In genomic region chr1:98898901-98899300, GRCh38 we compare ENCODE assay signal across 14 cellular contexts.
"Had no signal": no experiment of that assay in that cellular context is flagged by ENCODE, and none has a peak within 500 bp of the region (broad histone marks: within the 10 kb centered on the region; RNA-seq: fewer than 3 reads in every experiment).

No MANE protein-coding gene starts in this region.

- H3K9me3 ChIP-seq: heart left ventricle, stomach, tibial artery had no signal

- H3K27ac ChIP-seq: heart left ventricle, stomach, tibial artery had no signal

- H3K36me3 ChIP-seq: heart left ventricle, stomach, tibial artery had no signal

- H3K27me3 ChIP-seq: heart left ventricle, stomach, tibial artery had no signal

- H3K4me3 ChIP-seq: heart left ventricle, lung, stomach, tibial artery had no signal

- H3K4me1 ChIP-seq: heart left ventricle, stomach, tibial artery had no signal

- DNase-seq: activated CD4-positive, alpha-beta T cell treated with anti-CD3 and anti-CD28 coated beads, Interleukin-2, amount 50 U/mL, for 4 hours; activated CD8-positive, alpha-beta memory T cell treated with anti-CD3 and anti-CD28 coated beads, Interleukin-2, amount 10 ng/mL, durations not matched to agents 7 days and 5 days; activated effector memory CD4-positive, alpha-beta T cell treated with Interleukin-2 at 50 U/mL for 16 hours; activated T-cell treated with anti-CD3 and anti-CD28 coated beads, Interleukin-2, amount 50 U/mL, for 24 hours; amygdala; foreskin melanocyte; heart left ventricle; left colon; stomach; T-helper 2 cell; tibial artery had no signal

- ATAC-seq: activated CD8-positive, alpha-beta memory T cell treated with anti-CD3 and anti-CD28 coated beads, Interleukin-2, amount 10 ng/mL, durations not matched to agents 7 days and 5 days; activated naive CD4-positive, alpha-beta T cell treated with anti-CD3 and anti-CD28 coated beads, Interleukin-2, amount 50 U/mL, for 72 hours; heart left ventricle; left colon; natural killer cell treated with Interleukin-12 subunit alpha and Interleukin-12 subunit beta and Interleukin-15 and Interleukin-18, amount 100 ng/mL, for 72 hours had no signal
